In the genomic region with DNA sequence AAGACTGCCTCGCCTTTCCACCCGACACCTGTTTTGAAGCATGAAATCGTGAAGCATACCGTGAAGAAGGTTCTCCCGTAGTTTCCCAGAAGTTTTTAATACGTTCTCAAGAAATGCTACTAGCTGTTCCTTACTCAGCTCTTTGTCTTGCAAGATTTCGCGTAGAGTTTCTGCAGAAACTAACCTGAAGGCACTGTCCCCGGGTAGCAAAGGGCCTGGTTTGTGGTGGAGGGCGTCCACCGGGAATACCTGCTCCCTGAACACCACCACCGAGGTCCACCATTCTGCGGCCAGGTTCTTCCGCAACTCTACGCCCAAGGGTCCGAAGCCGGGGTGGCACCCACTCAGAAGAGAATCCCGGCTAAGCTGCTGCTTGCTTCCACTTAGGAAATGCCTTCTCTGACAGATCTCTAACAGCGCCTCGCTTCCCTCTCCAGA, we compare ENCODE assay signal across 8 cellular contexts. TPM values are rescaled to one million over a fixed set of nuclear protein-coding genes. Genes with fewer than 3 reads are reported as not detected.
A peak's percentile ranks its signal among the peaks of the same experiment; 100 is the strongest.
DNase-seq lines count a peak whose midpoint lies in the region; ATAC-seq lines count a peak whose summit lies in the region.

No MANE protein-coding gene starts in this region.

- DNase-seq in CD4-positive, alpha-beta memory T cell, result peak in 3 of 5 donors; percentile 8 to 43 (median 22)
- DNase-seq in caudate nucleus (lab: John Stamatoyannopoulos, UW), result peak in 2 of 61 donors; percentile 31 to 54
- no peak for DNase-seq in effector CD4-positive, alpha-beta T cell
- no peak for DNase-seq in GM19238 (ENCODE audit: insufficient read length, low spot score)

- WGBS in HUES64, result 3% methylated on average over 20 of the region's 20 CpGs

- intact Hi-C loops in CD4-positive, alpha-beta memory T cell (cut with micrococcal nuclease), result loop anchor here (5.0 to 10.0 kb wide), 2 partner anchors 152 to 479 kb away; no protein-coding TSS in a partner anchor

- H3K36me3 Mint-ChIP-seq in CD4-positive, alpha-beta memory T cell, result peaks cover 33 to 63% of the 10 kb centered on the region in 2 donors

- H3K4me1 ChIP-seq in CD4-positive, alpha-beta memory T cell (ENCODE audit: insufficient read depth, low read length), result peaks cover 75% of the 10 kb centered on the region
- peaks cover 16% of the 10 kb centered on the region; the same call in 1 of the 2 replicates for H3K4me1 ChIP-seq in HUES64 (ENCODE audit: insufficient read depth, low read length)
- H3K4me1 ChIP-seq in mucosa of stomach (ENCODE audit: control insufficient read depth, insufficient read depth, low read length), result peaks cover 12% of the 10 kb centered on the region

- no peaks in the 10 kb centered on the region for H3K27me3 ChIP-seq in CD4-positive, alpha-beta memory T cell (ENCODE audit: insufficient read depth, low read length)
- H3K27me3 ChIP-seq in HUES64 (ENCODE audit: insufficient read depth, low read length) (no peaks in the 10 kb centered on the region), mucosa of stomach (ENCODE audit: control insufficient read depth, insufficient read depth, low read length) (no peaks in the 10 kb centered on the region)

- H3K9me3 Mint-ChIP-seq in CD4-positive, alpha-beta memory T cell, result peaks cover 0 to 26% (median 0%) of the 10 kb centered on the region in 8 donors

- H3K4me1 Mint-ChIP-seq in CD4-positive, alpha-beta memory T cell, result peaks cover 45 to 88% (median 61%) of the 10 kb centered on the region in 4 donors

- CTCF ChIA-PET in CD4-positive, alpha-beta memory T cell (lab: Charles Lee; ENCODE audit: partially characterized antibody), result interaction anchor here (1.0 to 3.2 kb wide), 8 partner anchors 8 to 190 kb away, joined by 3 to 23 read pairs (median 4); a partner anchor contains a TSS

- POLR2A ChIA-PET in CD4-positive, alpha-beta memory T cell (lab: Charles Lee; ENCODE audit: partially characterized antibody), result interaction anchor here (0.8 to 5.2 kb wide), 18 partner anchors 10 to 350 kb away, joined by 3 to 330 read pairs (median 7); a partner anchor contains a TSS

- H3K27ac ChIP-seq in CD4-positive, alpha-beta memory T cell (ENCODE audit: low read depth, low read length), result peak overlapping the region; percentile 79
- H3K27ac ChIP-seq in HUES64 (ENCODE audit: low read depth, low read length) (peak overlapping the region; percentile 32; the same call in 1 of the 2 replicates), caudate nucleus (ENCODE audit: low read depth, low read length) (peak overlapping the region; percentile 76)

- no peaks in the 10 kb centered on the region for H3K9me3 ChIP-seq in CD4-positive, alpha-beta memory T cell (ENCODE audit: control insufficient read depth in 1 of 2, low read length in 2 of 2)
- peaks cover 3% of the 10 kb centered on the region; the same call in 1 of the 2 replicates for H3K9me3 ChIP-seq in HUES64 (ENCODE audit: insufficient read depth, low read depth, low read length)
- no peaks in the 10 kb centered on the region for H3K9me3 ChIP-seq in mucosa of stomach (ENCODE audit: control insufficient read depth, low read length)

- ATAC-seq in GM18870 (IDR thresholded peaks at IDR 0.05; ENCODE audit: unreplicated experiment) (no peak), GM19395 (IDR thresholded peaks at IDR 0.05; ENCODE audit: unreplicated experiment) (no peak)

- H3K27ac Mint-ChIP-seq in CD4-positive, alpha-beta memory T cell, result peak overlapping the region; percentile 98 to 100 (median 99)

- H3K36me3 ChIP-seq in CD4-positive, alpha-beta memory T cell (ENCODE audit: insufficient read depth, low read length), result peaks cover 38% of the 10 kb centered on the region
- H3K36me3 ChIP-seq in HUES64 (ENCODE audit: insufficient read depth, low read length), result peaks cover 68% of the 10 kb centered on the region
- H3K36me3 ChIP-seq in mucosa of stomach (ENCODE audit: control insufficient read depth, insufficient read depth, low read length), result peaks cover 15% of the 10 kb centered on the region

- peak overlapping the region; percentile 90 to 93 for H3K4me3 ChIP-seq in CD4-positive, alpha-beta memory T cell (ENCODE audit: low read length in 2 of 2)
- H3K4me3 ChIP-seq in HUES64 (ENCODE audit: low read length) (peak overlapping the region; percentile 86), mucosa of stomach (ENCODE audit: low read length) (peak overlapping the region; percentile 48)

- no peaks in the 10 kb centered on the region for H3K27me3 Mint-ChIP-seq in CD4-positive, alpha-beta memory T cell

- peak overlapping the region; percentile 100 for H3K4me3 Mint-ChIP-seq in CD4-positive, alpha-beta memory T cell

- peak overlapping the region; percentile 86 for H3K9ac ChIP-seq in HUES64 (ENCODE audit: low read depth, low read length)
- peak overlapping the region; percentile 62 for H3K9ac ChIP-seq in mucosa of stomach (ENCODE audit: low read length)

RNA-seq across cellular contexts. Expression of a gene that starts 0.5 kb away (rescaled TPM):
- 10 to 100 TPM; 57.4 to 60.0 TPM for total RNA-seq in CD4-positive, alpha-beta memory T cell
- 1 to 10 TPM; 3.0 to 6.7 TPM for polyA plus RNA-seq in CD4-positive, alpha-beta memory T cell
- polyA plus RNA-seq in HUES64 (2013, experiment 1 of 2), result 17.4 TPM
- 18.3 TPM for polyA plus RNA-seq in HUES64 (2013, experiment 2 of 2)

RNA-seq across cellular contexts. Expression of a gene that starts 9.7 kb away (rescaled TPM):
- 1,000 to 10,000 TPM; 1,369 to 1,418 TPM for total RNA-seq in CD4-positive, alpha-beta memory T cell
- 1,000 to 10,000 TPM; 1,080 to 1,577 TPM for polyA plus RNA-seq in CD4-positive, alpha-beta memory T cell
- polyA plus RNA-seq in HUES64 (2013, experiment 1 of 2), result 432 TPM
- 438 TPM for polyA plus RNA-seq in HUES64 (2013, experiment 2 of 2)

RNA-seq across cellular contexts. Expression of a gene that starts 10.4 kb away (rescaled TPM):
- total RNA-seq in CD4-positive, alpha-beta memory T cell, result 100 to 1,000 TPM; 105 to 108 TPM
- 10 to 100 TPM in 1 of 2 donors, 1 to 10 TPM in 1; 6.4 to 18.5 TPM for polyA plus RNA-seq in CD4-positive, alpha-beta memory T cell
- polyA plus RNA-seq in HUES64 (2013, experiment 1 of 2), result 35.7 TPM
- polyA plus RNA-seq in HUES64 (2013, experiment 2 of 2), result 37.3 TPM

RNA-seq across cellular contexts. Expression of a gene that starts 47.5 kb away (rescaled TPM):
- total RNA-seq in CD4-positive, alpha-beta memory T cell, result under 1 TPM; 0.55 to 0.90 TPM
- polyA plus RNA-seq in CD4-positive, alpha-beta memory T cell, result not detected
- not detected for polyA plus RNA-seq in HUES64 (2013, experiment 1 of 2)
- not detected for polyA plus RNA-seq in HUES64 (2013, experiment 2 of 2)

Comparison
In these comparisons a context has a peak if more than half of its experiments do, and no peak if none do; other contexts are left out.
1. DNase-seq: peak in CD4-positive, alpha-beta memory T cell (3 of 5); none in effector CD4-positive, alpha-beta T cell (single experiment) and GM19238 (single experiment).
2. Peak in every context shown above with its lines, with median percentiles within 50 percentile points of each other: H3K27ac ChIP-seq and H3K4me3 ChIP-seq.